1 cellular context compared by ENCODE assay signal in the genomic region with DNA sequence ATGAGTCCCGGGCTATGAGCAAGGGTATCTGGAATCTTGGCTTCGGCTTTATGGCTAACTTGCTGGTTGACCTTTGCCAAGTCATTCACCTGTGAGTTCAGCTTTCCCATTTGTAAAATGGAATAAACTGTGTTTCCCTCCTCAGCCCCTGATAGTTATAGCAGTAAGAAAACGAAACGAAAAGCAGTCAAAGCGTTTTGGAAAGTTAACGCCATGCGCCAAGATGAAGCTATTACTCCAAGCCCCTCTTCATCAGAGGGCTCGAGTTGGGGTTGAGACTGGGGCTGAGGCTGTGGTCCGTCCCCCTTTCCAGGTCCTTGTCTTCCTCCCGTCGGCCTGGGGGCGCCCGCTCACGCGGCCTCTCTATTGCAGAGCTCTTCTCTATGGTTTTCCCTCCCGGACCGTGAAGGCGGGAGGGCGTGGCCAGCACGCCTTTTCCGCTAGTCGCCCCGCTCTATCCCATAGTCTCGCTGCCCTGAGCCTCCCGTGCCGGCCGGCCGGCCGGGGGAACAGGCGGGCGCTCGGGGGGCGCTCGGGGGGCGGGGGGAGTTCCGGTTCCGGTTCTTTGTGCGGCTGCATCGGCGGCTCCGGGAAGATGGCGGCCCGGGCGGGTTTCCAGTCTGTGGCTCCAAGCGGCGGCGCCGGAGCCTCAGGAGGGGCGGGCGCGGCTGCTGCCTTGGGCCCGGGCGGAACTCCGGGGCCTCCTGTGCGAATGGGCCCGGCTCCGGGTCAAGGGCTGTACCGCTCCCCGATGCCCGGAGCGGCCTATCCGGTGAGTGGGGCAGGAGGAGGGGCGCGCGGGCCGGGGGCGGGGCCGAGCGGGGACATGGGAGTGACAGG.
A peak's percentile ranks its signal among the peaks of the same experiment; 100 is the strongest.
TF ChIP-seq lines count a peak whose summit lies in the region.

A gene (plus strand): TSS at position 568 of the 840 bp plus-strand sequence. CDS start 28 bp downstream, at position 596.

TF ChIP-seq in K562, 482 proteins besides CTCF, POLR2A, EP300 and RAD21 (continued from another document and continues in another):
- TF ChIP-seq MAFK (IDR thresholded peaks at IDR 0.05; ENCODE audit: low read length) (no peak), SP1 (CRISPR knock-in tag; IDR thresholded peaks at IDR 0.05) (no peak), DNMT1 (IDR thresholded peaks at IDR 0.05) (no peak), PML (IDR thresholded peaks at IDR 0.05; ENCODE audit: low read length) (peak; percentile 26; the same call in 1 of the 2 replicates), ZNF766 (CRISPR knock-in tag; conservative IDR thresholded peaks at IDR 0.05) (no peak), ELF1 (tag; IDR thresholded peaks at IDR 0.05) (peak; percentile 69), L3MBTL2 (IDR thresholded peaks at IDR 0.05) (peak; percentile 48), GTF2F1 (IDR thresholded peaks at IDR 0.05; ENCODE audit: low read depth, low read length) (no peak), XRCC5 (IDR thresholded peaks at IDR 0.05; ENCODE audit: low read depth, low read length) (0 out of 2 replicates have a peak, but pooled peaks have one; percentile 58), CBX3 (IDR thresholded peaks at IDR 0.05; ENCODE audit: borderline replicate concordance in 1 of 2, low read length in 2 of 2) (peak in 1 of 2 experiments; percentile 60; a peak in 1 of 3 replicates), SP2 (IDR thresholded peaks at IDR 0.05; ENCODE audit: extremely low read depth, low read depth, low read length, poor library complexity, severe bottlenecking) (peak; percentile 99), ZZZ3 (IDR thresholded peaks at IDR 0.05) (0 out of 2 replicates have a peak, but pooled peaks have one; percentile 70), SAFB2 (IDR thresholded peaks at IDR 0.05; ENCODE audit: borderline replicate concordance, low read depth, low read length, severe bottlenecking) (no peak), CC2D1A (IDR thresholded peaks at IDR 0.05) (peak; percentile 59; the same call in 1 of the 2 replicates), RUNX1 (IDR thresholded peaks at IDR 0.05; ENCODE audit: low read depth) (no peak), ZNF780A (CRISPR knock-in tag; IDR thresholded peaks at IDR 0.05) (no peak), NR4A1 (CRISPR knock-in tag; IDR thresholded peaks at IDR 0.05) (no peak), NR4A1 (tag; IDR thresholded peaks at IDR 0.05) (peak; percentile 41; the same call in 1 of the 2 replicates), C11orf30 (IDR thresholded peaks at IDR 0.05; ENCODE audit: low read depth) (peak; percentile 65), CTBP1 (IDR thresholded peaks at IDR 0.05; ENCODE audit: borderline replicate concordance) (peak; percentile 64), FOXJ2 (tag; IDR thresholded peaks at IDR 0.05) (0 out of 2 replicates have a peak, but pooled peaks have one; percentile 47), STAT5A (IDR thresholded peaks at IDR 0.05; ENCODE audit: borderline replicate concordance, low read length) (no peak; the same call in 1 of the 2 replicates), YY1 (IDR thresholded peaks at IDR 0.05; ENCODE audit: borderline replicate concordance in 1 of 3, control insufficient read depth in 1 of 3, extremely low read depth in 1 of 3, insufficient read depth in 3 of 3, insufficient read length in 1 of 3, insufficient replicate concordance in 2 of 3, low read depth in 1 of 3, low read length in 2 of 3) (peak; percentile 49 to 89 (median 86)), MTA1 (IDR thresholded peaks at IDR 0.05; ENCODE audit: borderline replicate concordance) (0 out of 2 replicates have a peak, but pooled peaks have one; percentile 38), ZBTB1 (CRISPR knock-in tag; IDR thresholded peaks at IDR 0.05; ENCODE audit: borderline replicate concordance, low read depth) (no peak), KLF13 (tag; IDR thresholded peaks at IDR 0.05; ENCODE audit: borderline replicate concordance, low read depth) (0 out of 2 replicates have a peak, but pooled peaks have one; percentile 26), ZNF274 (IDR thresholded peaks at IDR 0.05; ENCODE audit: borderline replicate concordance, low read depth, low read length) (no peak), HDAC2 (IDR thresholded peaks at IDR 0.05) (peak; percentile 71), CCNT2 (IDR thresholded peaks at IDR 0.05; ENCODE audit: borderline replicate concordance, extremely low read depth, insufficient read length, low read depth, low read length) (peak; percentile 5), SIN3A (IDR thresholded peaks at IDR 0.05; ENCODE audit: borderline replicate concordance in 2 of 2, control insufficient read depth in 1 of 2, low read depth in 2 of 2, low read length in 2 of 2) (peak; percentile 78 to 86; a peak in 2 of 4 replicates), POLR2AphosphoS5 (IDR thresholded peaks at IDR 0.05; ENCODE audit: control insufficient read depth, insufficient read depth, low read depth, low read length) (peak; percentile 41; the same call in 1 of the 2 replicates), KLF10 (CRISPR knock-in tag; IDR thresholded peaks at IDR 0.05) (no peak), ATF7 (IDR thresholded peaks at IDR 0.05) (peak; percentile 50; the same call in 1 of the 2 replicates), NFRKB (IDR thresholded peaks at IDR 0.05; ENCODE audit: low read depth) (0 out of 2 replicates have a peak, but pooled peaks have one; percentile 56), RCOR1 (IDR thresholded peaks at IDR 0.05; ENCODE audit: borderline replicate concordance in 1 of 2, low read depth in 2 of 2, low read length in 2 of 2) (no peak), SMARCE1 (IDR thresholded peaks at IDR 0.05) (peak; percentile 69), ZNF644 (tag; IDR thresholded peaks at IDR 0.05; ENCODE audit: low read depth) (no peak), TCFL5 (CRISPR knock-in tag; conservative IDR thresholded peaks at IDR 0.05) (no peak), ZNF23 (CRISPR knock-in tag; IDR thresholded peaks at IDR 0.05) (no peak), BACH1 (tag; IDR thresholded peaks at IDR 0.05) (no peak), ZNF134 (CRISPR knock-in tag; conservative IDR thresholded peaks at IDR 0.05) (no peak)
- TF ChIP-seq, protein P1, sequence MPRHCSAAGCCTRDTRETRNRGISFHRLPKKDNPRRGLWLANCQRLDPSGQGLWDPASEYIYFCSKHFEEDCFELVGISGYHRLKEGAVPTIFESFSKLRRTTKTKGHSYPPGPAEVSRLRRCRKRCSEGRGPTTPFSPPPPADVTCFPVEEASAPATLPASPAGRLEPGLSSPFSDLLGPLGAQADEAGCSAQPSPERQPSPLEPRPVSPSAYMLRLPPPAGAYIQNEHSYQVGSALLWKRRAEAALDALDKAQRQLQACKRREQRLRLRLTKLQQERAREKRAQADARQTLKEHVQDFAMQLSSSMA (CRISPR knock-in tag; IDR thresholded peaks at IDR 0.05), result no peak
- TF ChIP-seq, protein P2, sequence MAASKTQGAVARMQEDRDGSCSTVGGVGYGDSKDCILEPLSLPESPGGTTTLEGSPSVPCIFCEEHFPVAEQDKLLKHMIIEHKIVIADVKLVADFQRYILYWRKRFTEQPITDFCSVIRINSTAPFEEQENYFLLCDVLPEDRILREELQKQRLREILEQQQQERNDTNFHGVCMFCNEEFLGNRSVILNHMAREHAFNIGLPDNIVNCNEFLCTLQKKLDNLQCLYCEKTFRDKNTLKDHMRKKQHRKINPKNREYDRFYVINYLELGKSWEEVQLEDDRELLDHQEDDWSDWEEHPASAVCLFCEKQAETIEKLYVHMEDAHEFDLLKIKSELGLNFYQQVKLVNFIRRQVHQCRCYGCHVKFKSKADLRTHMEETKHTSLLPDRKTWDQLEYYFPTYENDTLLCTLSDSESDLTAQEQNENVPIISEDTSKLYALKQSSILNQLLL (CRISPR knock-in tag; IDR thresholded peaks at IDR 0.05; ENCODE audit: borderline replicate concordance), result no peak
- TF ChIP-seq, protein P3, sequence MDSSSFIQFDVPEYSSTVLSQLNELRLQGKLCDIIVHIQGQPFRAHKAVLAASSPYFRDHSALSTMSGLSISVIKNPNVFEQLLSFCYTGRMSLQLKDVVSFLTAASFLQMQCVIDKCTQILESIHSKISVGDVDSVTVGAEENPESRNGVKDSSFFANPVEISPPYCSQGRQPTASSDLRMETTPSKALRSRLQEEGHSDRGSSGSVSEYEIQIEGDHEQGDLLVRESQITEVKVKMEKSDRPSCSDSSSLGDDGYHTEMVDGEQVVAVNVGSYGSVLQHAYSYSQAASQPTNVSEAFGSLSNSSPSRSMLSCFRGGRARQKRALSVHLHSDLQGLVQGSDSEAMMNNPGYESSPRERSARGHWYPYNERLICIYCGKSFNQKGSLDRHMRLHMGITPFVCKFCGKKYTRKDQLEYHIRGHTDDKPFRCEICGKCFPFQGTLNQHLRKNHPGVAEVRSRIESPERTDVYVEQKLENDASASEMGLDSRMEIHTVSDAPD (CRISPR knock-in tag; IDR thresholded peaks at IDR 0.05), result no peak
- TF ChIP-seq, protein P4, sequence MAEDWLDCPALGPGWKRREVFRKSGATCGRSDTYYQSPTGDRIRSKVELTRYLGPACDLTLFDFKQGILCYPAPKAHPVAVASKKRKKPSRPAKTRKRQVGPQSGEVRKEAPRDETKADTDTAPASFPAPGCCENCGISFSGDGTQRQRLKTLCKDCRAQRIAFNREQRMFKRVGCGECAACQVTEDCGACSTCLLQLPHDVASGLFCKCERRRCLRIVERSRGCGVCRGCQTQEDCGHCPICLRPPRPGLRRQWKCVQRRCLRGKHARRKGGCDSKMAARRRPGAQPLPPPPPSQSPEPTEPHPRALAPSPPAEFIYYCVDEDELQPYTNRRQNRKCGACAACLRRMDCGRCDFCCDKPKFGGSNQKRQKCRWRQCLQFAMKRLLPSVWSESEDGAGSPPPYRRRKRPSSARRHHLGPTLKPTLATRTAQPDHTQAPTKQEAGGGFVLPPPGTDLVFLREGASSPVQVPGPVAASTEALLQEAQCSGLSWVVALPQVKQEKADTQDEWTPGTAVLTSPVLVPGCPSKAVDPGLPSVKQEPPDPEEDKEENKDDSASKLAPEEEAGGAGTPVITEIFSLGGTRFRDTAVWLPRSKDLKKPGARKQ (CRISPR knock-in tag; IDR thresholded peaks at IDR 0.05), result no peak
- TF ChIP-seq, protein P5, sequence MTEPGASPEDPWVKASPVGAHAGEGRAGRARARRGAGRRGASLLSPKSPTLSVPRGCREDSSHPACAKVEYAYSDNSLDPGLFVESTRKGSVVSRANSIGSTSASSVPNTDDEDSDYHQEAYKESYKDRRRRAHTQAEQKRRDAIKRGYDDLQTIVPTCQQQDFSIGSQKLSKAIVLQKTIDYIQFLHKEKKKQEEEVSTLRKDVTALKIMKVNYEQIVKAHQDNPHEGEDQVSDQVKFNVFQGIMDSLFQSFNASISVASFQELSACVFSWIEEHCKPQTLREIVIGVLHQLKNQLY (CRISPR knock-in tag; conservative IDR thresholded peaks at IDR 0.05), result no peak
- TF ChIP-seq, protein P6, sequence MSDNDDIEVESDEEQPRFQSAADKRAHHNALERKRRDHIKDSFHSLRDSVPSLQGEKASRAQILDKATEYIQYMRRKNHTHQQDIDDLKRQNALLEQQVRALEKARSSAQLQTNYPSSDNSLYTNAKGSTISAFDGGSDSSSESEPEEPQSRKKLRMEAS (CRISPR knock-in tag; IDR thresholded peaks at IDR 0.05), result peak; percentile 44
- TF ChIP-seq, protein P7, sequence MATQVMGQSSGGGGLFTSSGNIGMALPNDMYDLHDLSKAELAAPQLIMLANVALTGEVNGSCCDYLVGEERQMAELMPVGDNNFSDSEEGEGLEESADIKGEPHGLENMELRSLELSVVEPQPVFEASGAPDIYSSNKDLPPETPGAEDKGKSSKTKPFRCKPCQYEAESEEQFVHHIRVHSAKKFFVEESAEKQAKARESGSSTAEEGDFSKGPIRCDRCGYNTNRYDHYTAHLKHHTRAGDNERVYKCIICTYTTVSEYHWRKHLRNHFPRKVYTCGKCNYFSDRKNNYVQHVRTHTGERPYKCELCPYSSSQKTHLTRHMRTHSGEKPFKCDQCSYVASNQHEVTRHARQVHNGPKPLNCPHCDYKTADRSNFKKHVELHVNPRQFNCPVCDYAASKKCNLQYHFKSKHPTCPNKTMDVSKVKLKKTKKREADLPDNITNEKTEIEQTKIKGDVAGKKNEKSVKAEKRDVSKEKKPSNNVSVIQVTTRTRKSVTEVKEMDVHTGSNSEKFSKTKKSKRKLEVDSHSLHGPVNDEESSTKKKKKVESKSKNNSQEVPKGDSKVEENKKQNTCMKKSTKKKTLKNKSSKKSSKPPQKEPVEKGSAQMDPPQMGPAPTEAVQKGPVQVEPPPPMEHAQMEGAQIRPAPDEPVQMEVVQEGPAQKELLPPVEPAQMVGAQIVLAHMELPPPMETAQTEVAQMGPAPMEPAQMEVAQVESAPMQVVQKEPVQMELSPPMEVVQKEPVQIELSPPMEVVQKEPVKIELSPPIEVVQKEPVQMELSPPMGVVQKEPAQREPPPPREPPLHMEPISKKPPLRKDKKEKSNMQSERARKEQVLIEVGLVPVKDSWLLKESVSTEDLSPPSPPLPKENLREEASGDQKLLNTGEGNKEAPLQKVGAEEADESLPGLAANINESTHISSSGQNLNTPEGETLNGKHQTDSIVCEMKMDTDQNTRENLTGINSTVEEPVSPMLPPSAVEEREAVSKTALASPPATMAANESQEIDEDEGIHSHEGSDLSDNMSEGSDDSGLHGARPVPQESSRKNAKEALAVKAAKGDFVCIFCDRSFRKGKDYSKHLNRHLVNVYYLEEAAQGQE (CRISPR knock-in tag; IDR thresholded peaks at IDR 0.05; ENCODE audit: low read depth), result no peak
- TF ChIP-seq, protein P8, sequence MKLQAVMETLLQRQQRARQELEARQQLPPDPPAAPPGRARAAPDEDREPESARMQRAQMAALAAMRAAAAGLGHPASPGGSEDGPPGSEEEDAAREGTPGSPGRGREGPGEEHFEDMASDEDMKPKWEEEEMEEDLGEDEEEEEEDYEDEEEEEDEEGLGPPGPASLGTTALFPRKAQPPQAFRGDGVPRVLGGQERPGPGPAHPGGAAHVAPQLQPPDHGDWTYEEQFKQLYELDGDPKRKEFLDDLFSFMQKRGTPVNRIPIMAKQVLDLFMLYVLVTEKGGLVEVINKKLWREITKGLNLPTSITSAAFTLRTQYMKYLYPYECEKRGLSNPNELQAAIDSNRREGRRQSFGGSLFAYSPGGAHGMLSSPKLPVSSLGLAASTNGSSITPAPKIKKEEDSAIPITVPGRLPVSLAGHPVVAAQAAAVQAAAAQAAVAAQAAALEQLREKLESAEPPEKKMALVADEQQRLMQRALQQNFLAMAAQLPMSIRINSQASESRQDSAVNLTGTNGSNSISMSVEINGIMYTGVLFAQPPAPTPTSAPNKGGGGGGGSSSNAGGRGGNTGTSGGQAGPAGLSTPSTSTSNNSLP (IDR thresholded peaks at IDR 0.05; ENCODE audit: borderline replicate concordance, low read depth, low read length), result 0 out of 2 replicates have a peak, but pooled peaks have one; percentile 22
- TF ChIP-seq, protein P9, sequence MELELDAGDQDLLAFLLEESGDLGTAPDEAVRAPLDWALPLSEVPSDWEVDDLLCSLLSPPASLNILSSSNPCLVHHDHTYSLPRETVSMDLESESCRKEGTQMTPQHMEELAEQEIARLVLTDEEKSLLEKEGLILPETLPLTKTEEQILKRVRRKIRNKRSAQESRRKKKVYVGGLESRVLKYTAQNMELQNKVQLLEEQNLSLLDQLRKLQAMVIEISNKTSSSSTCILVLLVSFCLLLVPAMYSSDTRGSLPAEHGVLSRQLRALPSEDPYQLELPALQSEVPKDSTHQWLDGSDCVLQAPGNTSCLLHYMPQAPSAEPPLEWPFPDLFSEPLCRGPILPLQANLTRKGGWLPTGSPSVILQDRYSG (tag; conservative IDR thresholded peaks at IDR 0.05; ENCODE audit: low read depth), result no peak
- TF ChIP-seq, protein P10, sequence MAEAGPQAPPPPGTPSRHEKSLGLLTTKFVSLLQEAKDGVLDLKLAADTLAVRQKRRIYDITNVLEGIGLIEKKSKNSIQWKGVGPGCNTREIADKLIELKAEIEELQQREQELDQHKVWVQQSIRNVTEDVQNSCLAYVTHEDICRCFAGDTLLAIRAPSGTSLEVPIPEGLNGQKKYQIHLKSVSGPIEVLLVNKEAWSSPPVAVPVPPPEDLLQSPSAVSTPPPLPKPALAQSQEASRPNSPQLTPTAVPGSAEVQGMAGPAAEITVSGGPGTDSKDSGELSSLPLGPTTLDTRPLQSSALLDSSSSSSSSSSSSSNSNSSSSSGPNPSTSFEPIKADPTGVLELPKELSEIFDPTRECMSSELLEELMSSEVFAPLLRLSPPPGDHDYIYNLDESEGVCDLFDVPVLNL (CRISPR knock-in tag; IDR thresholded peaks at IDR 0.05; ENCODE audit: low read depth), result no peak
